8 cellular contexts compared by ENCODE assay signal in the genomic region with DNA sequence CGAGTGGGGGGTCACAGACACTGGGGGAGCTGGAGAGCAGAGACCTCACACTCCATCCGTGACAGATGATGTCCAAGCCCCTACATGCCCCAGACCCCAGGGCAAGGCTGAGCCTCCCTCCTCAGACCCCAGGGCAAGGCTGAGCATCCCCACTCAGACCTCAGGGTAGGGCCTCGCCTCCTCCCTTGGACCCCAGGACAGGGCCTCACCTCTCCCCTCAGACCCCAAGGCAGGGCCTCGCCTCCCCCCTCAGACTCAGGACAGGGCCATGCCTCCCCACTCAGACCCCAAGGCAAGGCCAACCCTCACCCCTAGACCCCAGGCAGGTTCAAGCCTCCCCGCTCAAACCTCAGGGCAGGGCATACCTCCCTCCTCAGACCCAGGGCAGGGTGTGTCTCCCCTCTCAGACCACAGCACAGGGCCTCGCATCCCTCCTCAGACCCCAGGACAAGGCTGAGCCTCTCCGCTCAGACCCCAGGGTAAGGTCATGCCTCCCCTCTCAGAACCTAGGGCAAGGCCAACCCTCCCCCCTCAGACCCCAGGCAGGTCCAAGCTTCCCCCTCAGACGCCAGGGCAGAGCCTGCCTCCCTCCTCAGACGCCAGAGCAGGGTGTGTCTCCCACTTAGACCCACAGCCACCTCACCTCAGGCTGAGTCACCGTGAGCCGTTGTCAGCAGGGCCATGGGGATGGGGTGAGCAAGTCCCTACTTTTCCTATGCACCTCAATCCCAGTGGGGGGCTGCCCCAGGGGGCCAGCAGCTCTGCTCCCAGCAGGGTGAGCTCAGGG. TPM values are rescaled to one million over a fixed set of nuclear protein-coding genes. Genes with fewer than 3 reads are reported as not detected.
DNase-seq lines count a peak whose midpoint lies in the region; ATAC-seq and TF ChIP-seq lines count a peak whose summit lies in the region.

No MANE protein-coding gene starts in this region.

- H3K4me3 ChIP-seq in RWPE2 (ENCODE audit: severe bottlenecking) (no peak overlapping the region), dorsolateral prefrontal cortex (no peak overlapping the region)

- no peaks in the 10 kb centered on the region for H3K9me3 ChIP-seq in RWPE2 (ENCODE audit: severe bottlenecking)

- H3K36me3 ChIP-seq in RWPE2 (ENCODE audit: low read depth) = no peaks in the 10 kb centered on the region

- H3K9me3 Mint-ChIP-seq in activated naive CD8-positive, alpha-beta T cell treated with anti-CD3 and anti-CD28 coated beads for 36 hours = no peaks in the 10 kb centered on the region
- H3K9me3 Mint-ChIP-seq in naive thymus-derived CD8-positive, alpha-beta T cell = no peaks in the 10 kb centered on the region

- no peak for TF ChIP-seq CTCF in RWPE2 (IDR thresholded peaks at IDR 0.05; ENCODE audit: poor library complexity, severe bottlenecking)
- TF ChIP-seq CTCF in dorsolateral prefrontal cortex (IDR thresholded peaks at IDR 0.05 in 54 of 56, conservative IDR thresholded peaks at IDR 0.05 in 2 of 56; ENCODE audit: low read depth in 1 of 56, partially characterized antibody in 56 of 56) = no peak

- H3K27me3 ChIP-seq in RWPE2 (ENCODE audit: insufficient read depth, poor library complexity, severe bottlenecking) (no peaks in the 10 kb centered on the region), dorsolateral prefrontal cortex (no peaks in the 10 kb centered on the region)

- peaks cover 17% of the 10 kb centered on the region for H3K4me1 ChIP-seq in RWPE2 (ENCODE audit: insufficient read depth, poor library complexity, severe bottlenecking)

- H3K27ac ChIP-seq in RWPE2 (ENCODE audit: poor library complexity, severe bottlenecking) = peak overlapping the region; percentile 95
- no peak overlapping the region for H3K27ac ChIP-seq in dorsolateral prefrontal cortex

- intact Hi-C loops in dorsolateral prefrontal cortex (cut with DNase I) = loop anchor here in 1 of 2 donors (10.0 kb wide), 1 partner anchor 832 kb away; no protein-coding TSS in a partner anchor

- no peaks in the 10 kb centered on the region for H3K27me3 Mint-ChIP-seq in activated naive CD8-positive, alpha-beta T cell treated with anti-CD3 and anti-CD28 coated beads for 36 hours
- H3K27me3 Mint-ChIP-seq in naive thymus-derived CD8-positive, alpha-beta T cell = no peaks in the 10 kb centered on the region

- ATAC-seq in RWPE2 (ENCODE audit: low read depth) (peak; percentile 93), GM18498 (IDR thresholded peaks at IDR 0.05; ENCODE audit: unreplicated experiment) (no peak)
- peak; percentile 45 to 56 for ATAC-seq in naive thymus-derived CD8-positive, alpha-beta T cell

- POLR2A ChIA-PET in naive thymus-derived CD8-positive, alpha-beta T cell (lab: Charles Lee) = interaction anchor here (0.5 to 2.3 kb wide), 7 partner anchors 9 to 116 kb away, joined by 3 to 14 read pairs (median 4); a partner anchor contains a TSS

- peak overlapping the region; percentile 85 for H3K27ac Mint-ChIP-seq in activated naive CD8-positive, alpha-beta T cell treated with anti-CD3 and anti-CD28 coated beads for 36 hours
- peak overlapping the region; percentile 80 to 99 (median 96) for H3K27ac Mint-ChIP-seq in naive thymus-derived CD8-positive, alpha-beta T cell

- H3K4me1 Mint-ChIP-seq in activated naive CD8-positive, alpha-beta T cell treated with anti-CD3 and anti-CD28 coated beads for 36 hours = peaks cover 18% of the 10 kb centered on the region
- peaks cover 12 to 40% (median 27%) of the 10 kb centered on the region in 4 donors for H3K4me1 Mint-ChIP-seq in naive thymus-derived CD8-positive, alpha-beta T cell

- H3K4me3 Mint-ChIP-seq in activated naive CD8-positive, alpha-beta T cell treated with anti-CD3 and anti-CD28 coated beads for 36 hours = peak overlapping the region; percentile 74
- peak overlapping the region; percentile 72 to 91 (median 87) for H3K4me3 Mint-ChIP-seq in naive thymus-derived CD8-positive, alpha-beta T cell

- DNase-seq in GM04503 (ENCODE audit: low read depth) (peak; percentile 22), RWPE2 (ENCODE audit: low spot score) (peak; percentile 91), GM19240 (ENCODE audit: insufficient read length, low spot score) (no peak), dorsolateral prefrontal cortex (no peak), NCI-H1092 (lab: John Stamatoyannopoulos, UW) (no peak)
- DNase-seq in activated naive CD8-positive, alpha-beta T cell treated with anti-CD3 and anti-CD28 coated beads for 36 hours = peak; percentile 77
- DNase-seq in naive thymus-derived CD8-positive, alpha-beta T cell = peak in 7 of 10 donors; percentile 41 to 82 (median 53)

- peaks cover 25% of the 10 kb centered on the region for H3K36me3 Mint-ChIP-seq in activated naive CD8-positive, alpha-beta T cell treated with anti-CD3 and anti-CD28 coated beads for 36 hours
- H3K36me3 Mint-ChIP-seq in naive thymus-derived CD8-positive, alpha-beta T cell = peaks cover 6 to 18% (median 12%) of the 10 kb centered on the region in 3 donors

RNA-seq across cellular contexts. Expression of a gene that starts 1.7 kb away (rescaled TPM):
- total RNA-seq in activated naive CD8-positive, alpha-beta T cell treated with anti-CD3 and anti-CD28 coated beads for 36 hours = 10 to 100 TPM; 37.5 to 42.7 TPM
- 100 to 1,000 TPM; 217 to 233 TPM for total RNA-seq in naive thymus-derived CD8-positive, alpha-beta T cell
- 100 to 1,000 TPM; 286 to 470 (median 332) TPM for polyA plus RNA-seq in naive thymus-derived CD8-positive, alpha-beta T cell
- 1 to 10 TPM in 9 of 120 experiments, under 1 TPM in 55, not detected in 56; 0.28 to 3.3 (median 0.64) TPM for total RNA-seq in dorsolateral prefrontal cortex

RNA-seq across cellular contexts. Expression of a gene that starts 8.8 kb away (rescaled TPM):
- total RNA-seq in activated naive CD8-positive, alpha-beta T cell treated with anti-CD3 and anti-CD28 coated beads for 36 hours = 10 to 100 TPM; 86.5 to 91.3 TPM
- 10 to 100 TPM; 59.7 to 63.0 TPM for total RNA-seq in naive thymus-derived CD8-positive, alpha-beta T cell
- polyA plus RNA-seq in naive thymus-derived CD8-positive, alpha-beta T cell = 10 to 100 TPM; 23.9 to 44.7 (median 25.5) TPM
- 10 to 100 TPM; 27.6 to 59.4 (median 41.0) TPM for total RNA-seq in dorsolateral prefrontal cortex

RNA-seq across cellular contexts. Expression of a gene that starts 41.1 kb away (rescaled TPM):
- total RNA-seq in activated naive CD8-positive, alpha-beta T cell treated with anti-CD3 and anti-CD28 coated beads for 36 hours = 1 to 10 TPM; 7.5 to 7.8 TPM
- total RNA-seq in naive thymus-derived CD8-positive, alpha-beta T cell = under 1 TPM; 0.36 to 0.39 TPM
- polyA plus RNA-seq in naive thymus-derived CD8-positive, alpha-beta T cell = under 1 TPM in 1 of 3 donors, not detected in 2; 0.19 TPM
- total RNA-seq in dorsolateral prefrontal cortex = 10 to 100 TPM in 2 of 120 experiments, 1 to 10 TPM in 118; 2.3 to 11.9 (median 6.1) TPM

RNA-seq across cellular contexts. Expression of a gene that starts 47.6 kb away (rescaled TPM):
- total RNA-seq in activated naive CD8-positive, alpha-beta T cell treated with anti-CD3 and anti-CD28 coated beads for 36 hours = under 1 TPM; 0.16 to 0.29 TPM
- under 1 TPM; 0.23 to 0.41 TPM for total RNA-seq in naive thymus-derived CD8-positive, alpha-beta T cell
- polyA plus RNA-seq in naive thymus-derived CD8-positive, alpha-beta T cell = not detected
- 100 to 1,000 TPM in 42 of 120 experiments, 10 to 100 TPM in 78; 29.0 to 154 (median 91.2) TPM for total RNA-seq in dorsolateral prefrontal cortex

Comparison
In these comparisons a context has a peak if more than half of its experiments do, and no peak if none do; other contexts are left out.
1. DNase-seq: peak in GM04503 (single experiment), RWPE2 (single experiment), activated naive CD8-positive, alpha-beta T cell treated with anti-CD3 and anti-CD28 coated beads for 36 hours (single experiment) and naive thymus-derived CD8-positive, alpha-beta T cell (7 of 10); none in GM19240 (single experiment), dorsolateral prefrontal cortex (0 of 10) and NCI-H1092 (single experiment).
2. RNA of a gene that starts 1.7 kb away (total RNA-seq): 217 to 233 TPM in naive thymus-derived CD8-positive, alpha-beta T cell and 37.5 to 42.7 TPM in activated naive CD8-positive, alpha-beta T cell treated with anti-CD3 and anti-CD28 coated beads for 36 hours; 0.28 to 3.3 TPM in dorsolateral prefrontal cortex; every median in the first group is over 4 times any median in the second.